Comparison of ENCODE assay signal across 8 cellular contexts in genomic region chr9:104927216-104927911, GRCh38. TPM values are rescaled to one million over a fixed set of nuclear protein-coding genes. Genes with fewer than 3 reads are reported as not detected.
DNase-seq lines count a peak whose midpoint lies in the region; ATAC-seq and TF ChIP-seq lines count a peak whose summit lies in the region.

No MANE protein-coding gene starts in this region.

- H2BK12ac ChIP-seq in mesenchymal stem cell (ENCODE audit: low read length in 2 of 2) = peak overlapping the region; percentile 20 to 27

- peak overlapping the region in 1 of 2 experiments; percentile 55 for H3K14ac ChIP-seq in mesenchymal stem cell (ENCODE audit: low read length in 2 of 2)

- H4K91ac ChIP-seq in mesenchymal stem cell (ENCODE audit: low read length) = no peak overlapping the region

- peak overlapping the region; percentile 42 for H3K4me3 ChIP-seq in Jurkat, Clone E6-1 (ENCODE audit: low read length)
- peak overlapping the region; percentile 86 for H3K4me3 ChIP-seq in epithelial cell of esophagus (ENCODE audit: low read length)
- H3K4me3 ChIP-seq in mesenchymal stem cell (ENCODE audit: insufficient read depth in 1 of 2, low read depth in 1 of 2, low read length in 2 of 2) = peak overlapping the region; percentile 61 to 99
- H3K4me3 ChIP-seq in stomach smooth muscle (ENCODE audit: low read length in 2 of 2) = peak overlapping the region; percentile 99 to 100

- H3K9ac ChIP-seq in mesenchymal stem cell (ENCODE audit: low read length) (peak overlapping the region; percentile 96), stomach smooth muscle (ENCODE audit: low read length in 2 of 2) (peak overlapping the region; percentile 95 to 96)

- peak overlapping the region; percentile 85 to 94 for H3K18ac ChIP-seq in mesenchymal stem cell (ENCODE audit: low read depth in 1 of 2, low read length in 2 of 2)

- H2AFZ ChIP-seq in mesenchymal stem cell (ENCODE audit: low read depth, low read length) = no peak overlapping the region

- peaks cover 2% of the 10 kb centered on the region for H3K4me1 ChIP-seq in mesenchymal stem cell (ENCODE audit: control insufficient read depth, insufficient read depth, low read depth, low read length)
- H3K4me1 ChIP-seq in stomach smooth muscle (ENCODE audit: control insufficient read depth, insufficient read depth, low read length) = peaks cover 3% of the 10 kb centered on the region

- under 1% methylated on average over 40 of the region's 44 CpGs for WGBS in mesenchymal stem cell

- peak overlapping the region; percentile 74 for H2BK120ac ChIP-seq in mesenchymal stem cell (ENCODE audit: low read depth, low read length)

- no peak for ATAC-seq in HG02588 (IDR thresholded peaks at IDR 0.05; ENCODE audit: unreplicated experiment)

- peak; percentile 62 for DNase-seq in EL
- no peak for DNase-seq in Jurkat, Clone E6-1 (ENCODE audit: low read depth, low spot score)
- DNase-seq in activated CD4-positive, alpha-beta T cell treated with anti-CD3 and anti-CD28 coated beads, Interleukin-2, amount 50 U/mL, for 1 hour = peak; percentile 20
- DNase-seq in epithelial cell of esophagus (ENCODE audit: low read depth) = peak; percentile 61
- peak; percentile 69 for DNase-seq in mesenchymal stem cell
- no peak for DNase-seq in Kasumi-1 (lab: John Stamatoyannopoulos, UW)

- peak overlapping the region; percentile 89 for H3K4me2 ChIP-seq in mesenchymal stem cell (ENCODE audit: low read length, poor library complexity, severe bottlenecking)

- peak overlapping the region; percentile 35 for H4K8ac ChIP-seq in mesenchymal stem cell (ENCODE audit: low read length)

- peaks cover 0 to 4% of the 10 kb centered on the region in 2 experiments for H3K36me3 ChIP-seq in mesenchymal stem cell (ENCODE audit: control insufficient read depth in 1 of 2, insufficient read depth in 2 of 2, low read depth in 1 of 2, low read length in 2 of 2)
- peaks cover 0 to 2% of the 10 kb centered on the region in 2 donors for H3K36me3 ChIP-seq in stomach smooth muscle (ENCODE audit: control insufficient read depth in 2 of 2, insufficient read depth in 2 of 2, low read length in 2 of 2)

- H3K23ac ChIP-seq in mesenchymal stem cell (ENCODE audit: low read length in 2 of 2) = peak overlapping the region in 1 of 2 experiments; percentile 85

- peak overlapping the region; percentile 60 for H2BK15ac ChIP-seq in mesenchymal stem cell (ENCODE audit: low read depth, poor library complexity, severe bottlenecking)

- H3K4ac ChIP-seq in mesenchymal stem cell (ENCODE audit: low read depth in 1 of 2, low read length in 2 of 2) = peak overlapping the region; percentile 5 to 57

- peaks cover 2% of the 10 kb centered on the region for H3K79me1 ChIP-seq in mesenchymal stem cell (replicated peaks; ENCODE audit: low read length, poor library complexity, severe bottlenecking)

- H2AK5ac ChIP-seq in mesenchymal stem cell (ENCODE audit: low read length, severe bottlenecking) = no peak overlapping the region

- H3K9me3 ChIP-seq in mesenchymal stem cell (ENCODE audit: control insufficient read depth, low read length) = no peaks in the 10 kb centered on the region
- H3K9me3 ChIP-seq in stomach smooth muscle (ENCODE audit: control insufficient read depth in 2 of 2, low read length in 2 of 2) = no peaks in the 10 kb centered on the region

- no peak overlapping the region for H2BK5ac ChIP-seq in mesenchymal stem cell (ENCODE audit: low read depth, low read length, poor library complexity, severe bottlenecking)

- no peak for TF ChIP-seq CTCF in epithelial cell of esophagus (IDR thresholded peaks at IDR 0.05; ENCODE audit: insufficient read depth, low read depth, low read length, missing control alignments)

- H3K27ac ChIP-seq in mesenchymal stem cell (ENCODE audit: low read length, poor library complexity, severe bottlenecking) = peak overlapping the region; percentile 19
- H3K27ac ChIP-seq in stomach smooth muscle (ENCODE audit: low read length) = peak overlapping the region; percentile 90

- H3K27me3 ChIP-seq in mesenchymal stem cell (ENCODE audit: control insufficient read depth in 1 of 2, insufficient read depth in 1 of 2, low read length in 2 of 2) = no peaks in the 10 kb centered on the region
- no peaks in the 10 kb centered on the region for H3K27me3 ChIP-seq in stomach smooth muscle (ENCODE audit: control insufficient read depth in 1 of 2, insufficient read depth in 2 of 2, low read length in 2 of 2)

RNA-seq across cellular contexts. Expression of gene ABCA1, which starts 0.6 kb away (rescaled TPM):
- polyA plus RNA-seq in Jurkat, Clone E6-1 (2012; ENCODE audit: insufficient read depth, insufficient read length) = 0.42 TPM
- 27.2 TPM for polyA plus RNA-seq in mesenchymal stem cell (2013, experiment 1 of 2)
- 25.4 TPM for polyA plus RNA-seq in mesenchymal stem cell (2013, experiment 2 of 2)

Comparison
In these comparisons a context has a peak if more than half of its experiments do, and no peak if none do; other contexts are left out.
1. DNase-seq: peak in EL (single experiment), activated CD4-positive, alpha-beta T cell treated with anti-CD3 and anti-CD28 coated beads, Interleukin-2, amount 50 U/mL, for 1 hour (single experiment), epithelial cell of esophagus (single experiment) and mesenchymal stem cell (single experiment); none in Jurkat, Clone E6-1 (single experiment) and Kasumi-1 (0 of 2).
2. H3K4me3 ChIP-seq: peak in every context shown above with its lines; median percentile 100 in stomach smooth muscle; 86 in epithelial cell of esophagus; 80 in mesenchymal stem cell; 42 in Jurkat, Clone E6-1.